29 cellular contexts compared by ENCODE assay signal in genomic region chr4:8786166-8786565, GRCh38.
"Had no signal": no experiment of that assay in that cellular context is flagged by ENCODE, and none has a peak within 500 bp of the region (broad histone marks: within the 10 kb centered on the region; RNA-seq: fewer than 3 reads in every experiment).

No MANE protein-coding gene starts in this region.

- H3K27me3 ChIP-seq: ascending aorta, cardiac muscle cell had no signal

- H3K27ac ChIP-seq: ascending aorta, cardiac muscle cell, VCaP had no signal

- H3K36me3 ChIP-seq: ascending aorta, cardiac muscle cell had no signal

- H3K4me3 ChIP-seq: ascending aorta, cardiac muscle cell had no signal

- DNase-seq: activated B cell treated with CpG ODN at 0.5 μM for 24 hours; activated CD4-positive, alpha-beta memory T cell treated with anti-CD3 and anti-CD28 coated beads, Interleukin-2, amount 10 ng/mL, durations not matched to agents 7 days and 5 days; activated CD4-positive, alpha-beta T cell treated with anti-CD3 and anti-CD28 coated beads for 4 hours; activated CD4-positive, alpha-beta T cell treated with anti-CD3 and anti-CD28 coated beads, Interleukin-2, amount 10 ng/mL, durations not matched to agents 24 days and 14 days; activated CD4-positive, alpha-beta T cell treated with anti-CD3 and anti-CD28 coated beads, Interleukin-2, amount 50 U/mL, for 1 hour; activated CD4-positive, alpha-beta T cell treated with anti-CD3 and anti-CD28 coated beads, Interleukin-2, amount 50 U/mL, for 4 hours; activated CD4-positive, CD25-positive, alpha-beta regulatory T cell treated with anti-CD3 and anti-CD28 coated beads, Interleukin-2, amount 50 U/mL, for 72 hours; activated CD8-positive, alpha-beta memory T cell treated with anti-CD3 and anti-CD28 coated beads for 24 hours; activated CD8-positive, alpha-beta memory T cell treated with anti-CD3 and anti-CD28 coated beads, Interleukin-2, amount 10 ng/mL, durations not matched to agents 7 days and 5 days; activated CD8-positive, alpha-beta memory T cell treated with anti-CD3 and anti-CD28 coated beads, Interleukin-2, amount 50 U/mL, for 48 hours; activated CD8-positive, alpha-beta T cell treated with anti-CD3 and anti-CD28 coated beads, Interleukin-2, amount 10 ng/mL, durations not matched to agents 7 days and 5 days; activated effector memory CD4-positive, alpha-beta T cell treated with Interleukin-2 at 50 U/mL for 16 hours; activated gamma-delta T cell; activated naive CD4-positive, alpha-beta T cell treated with anti-CD3 and anti-CD28 coated beads, Interleukin-2, amount 10 ng/mL, durations not matched to agents 7 days and 5 days; activated naive CD4-positive, alpha-beta T cell treated with Interleukin-2 at 50 U/mL for 16 hours; activated naive CD8-positive, alpha-beta T cell treated with anti-CD3 and anti-CD28 coated beads, Interleukin-2, amount 10 ng/mL, durations not matched to agents 7 days and 5 days; activated naive CD8-positive, alpha-beta T cell treated with anti-CD3 and anti-CD28 coated beads, Interleukin-2, amount 50 U/mL, for 24 hours; activated T-cell treated with anti-CD3 and anti-CD28 coated beads, Interleukin-2, amount 50 U/mL, for 24 hours; activated T-cell treated with anti-CD3 and anti-CD28 coated beads, Interleukin-2, amount 50 U/mL, for 48 hours; amygdala; anterior cingulate cortex; caudate nucleus; cerebellar nuclear complex; T-helper 1 cell; T-helper 2 cell; T-helper 9 cell had no signal

- H3K9me3 ChIP-seq: ascending aorta had no signal

- ATAC-seq: activated CD8-positive, alpha-beta memory T cell treated with anti-CD3 and anti-CD28 coated beads, Interleukin-2, amount 10 ng/mL, durations not matched to agents 7 days and 5 days; activated CD8-positive, alpha-beta T cell treated with anti-CD3 and anti-CD28 coated beads, Interleukin-2, amount 10 ng/mL, durations not matched to agents 7 days and 5 days; activated naive CD8-positive, alpha-beta T cell treated with anti-CD3 and anti-CD28 coated beads, Interleukin-2, amount 50 U/mL, for 24 hours had no signal

- H3K4me1 ChIP-seq: ascending aorta had no signal
